In genomic region chr3:3729261-3729660, GRCh38 we compare ENCODE assay signal across 11 cellular contexts.
"Had no signal": no experiment of that assay in that cellular context is flagged by ENCODE, and none has a peak within 500 bp of the region (broad histone marks: within the 10 kb centered on the region; RNA-seq: fewer than 3 reads in every experiment).

No MANE protein-coding gene starts in this region.

- H3K9me3 ChIP-seq: HAP-1 had no signal

- H3K4me3 ChIP-seq: GM23248, GM23338, HAP-1 had no signal

- H3K4me1 ChIP-seq: HAP-1 had no signal

- FAIRE-seq: H1, H54 had no signal

- H3K9ac ChIP-seq: GM23248 had no signal

- H3K4me2 ChIP-seq: GM23338 had no signal

- DNase-seq: GM23248, GOT3, H7, H9, HCEC 1CT, HFFc6 had no signal

- ATAC-seq: GM23338, HCT116 had no signal

- H3K36me3 ChIP-seq: HAP-1 had no signal

- H2AFZ ChIP-seq: GM23248, GM23338 had no signal

- H3K27ac ChIP-seq: GM23248 had no signal
